In the genomic region with DNA sequence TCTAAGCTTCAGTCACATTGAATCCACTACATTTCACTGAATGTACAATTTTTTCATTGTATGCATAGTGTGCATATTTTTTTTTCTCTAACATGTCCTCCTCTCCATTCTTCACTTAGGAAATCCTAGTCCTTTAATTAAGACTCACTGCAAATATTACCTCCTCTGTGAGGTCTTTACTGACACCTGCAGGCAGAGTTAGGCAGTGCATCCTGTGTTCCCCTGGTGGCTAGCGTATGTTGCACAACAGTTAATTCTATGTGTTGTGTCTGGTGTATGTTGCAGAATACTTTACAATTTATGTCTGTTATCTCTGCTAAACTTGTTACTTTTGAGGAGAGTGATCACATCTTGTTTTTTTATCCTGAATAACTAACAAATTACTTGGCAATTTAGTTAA, we compare ENCODE assay signal across 8 cellular contexts.
DNase-seq lines count a peak whose midpoint lies in the region; ATAC-seq and TF ChIP-seq lines count a peak whose summit lies in the region.
"Not testable (repeated sequence)": the region's sequence is repeated elsewhere in the genome, so short reads cannot be mapped to it uniquely, and the experiment has no call there.

No MANE protein-coding gene starts in this region.

- H3K36me3 Mint-ChIP-seq in activated B cell treated with CpG ODN at 0.5 μM for 24 hours (ENCODE audit: low read depth); natural killer cell treated with Interleukin-12 subunit alpha and Interleukin-12 subunit beta and Interleukin-15 and Interleukin-18, amount 100 ng/mL, for 72 hours: not testable (repeated sequence)

- H3K9me3 Mint-ChIP-seq in activated B cell treated with CpG ODN at 0.5 μM for 24 hours; natural killer cell treated with Interleukin-12 subunit alpha and Interleukin-12 subunit beta and Interleukin-15 and Interleukin-18, amount 100 ng/mL, for 72 hours: not testable (repeated sequence)

- ATAC-seq in DND-41 (ENCODE audit: insufficient read depth, low read depth), result peak; percentile 86
- peak; percentile 64 for ATAC-seq in GM21619 (IDR thresholded peaks at IDR 0.05; ENCODE audit: unreplicated experiment)
- ATAC-seq in HG03354 (IDR thresholded peaks at IDR 0.05; ENCODE audit: poor library complexity, severe bottlenecking, unreplicated experiment), result peak; percentile 75
- ATAC-seq in activated B cell treated with CpG ODN at 0.5 μM for 24 hours (ENCODE audit: low read depth), result peak; percentile 88
- peak; percentile 80 for ATAC-seq in body of pancreas
- peak; percentile 92 for ATAC-seq in left colon
- ATAC-seq in natural killer cell treated with Interleukin-12 subunit alpha and Interleukin-12 subunit beta and Interleukin-15 and Interleukin-18, amount 100 ng/mL, for 72 hours, result peak; percentile 78 to 81
- ATAC-seq in aorta (ENCODE audit: low FRiP score), result peak; percentile 91

- not testable (repeated sequence) for H3K27ac Mint-ChIP-seq in activated B cell treated with CpG ODN at 0.5 μM for 24 hours; natural killer cell treated with Interleukin-12 subunit alpha and Interleukin-12 subunit beta and Interleukin-15 and Interleukin-18, amount 100 ng/mL, for 72 hours

- H3K4me3 ChIP-seq in DND-41 (ENCODE audit: low read depth in 1 of 2, low read length in 2 of 2); body of pancreas; aorta (ENCODE audit: low read length in 2 of 2): not testable (repeated sequence)

- not testable (repeated sequence) for H3K4me1 Mint-ChIP-seq in activated B cell treated with CpG ODN at 0.5 μM for 24 hours; natural killer cell treated with Interleukin-12 subunit alpha and Interleukin-12 subunit beta and Interleukin-15 and Interleukin-18, amount 100 ng/mL, for 72 hours (ENCODE audit: low read depth in 2 of 2)

- not testable (repeated sequence) for H4K20me1 ChIP-seq in DND-41 (ENCODE audit: insufficient read depth, low read length)

- H3K27ac ChIP-seq in DND-41 (ENCODE audit: low read length); body of pancreas; aorta (ENCODE audit: low read depth in 1 of 2, low read length in 2 of 2): not testable (repeated sequence)

- not testable (repeated sequence) for H3K9ac ChIP-seq in DND-41 (ENCODE audit: low read depth, low read length)

- H3K4me1 ChIP-seq in DND-41 (ENCODE audit: insufficient read depth, low read length); body of pancreas; aorta (ENCODE audit: control insufficient read depth in 1 of 2, insufficient read depth in 2 of 2, low read length in 2 of 2): not testable (repeated sequence)

- H2AFZ ChIP-seq in DND-41 (ENCODE audit: low read depth, low read length), result not testable (repeated sequence)

- not testable (repeated sequence) for DNase-seq in DND-41; activated B cell treated with CpG ODN at 0.5 μM for 24 hours; body of pancreas; left colon; natural killer cell treated with Interleukin-12 subunit alpha and Interleukin-12 subunit beta and Interleukin-15 and Interleukin-18, amount 100 ng/mL, for 72 hours (ENCODE audit: low spot score); aorta

- TF ChIP-seq POLR2A in body of pancreas (IDR thresholded peaks at IDR 0.05), result not testable (repeated sequence)

- not testable (repeated sequence) for H3K27me3 ChIP-seq in DND-41 (ENCODE audit: insufficient read depth, low read length, poor library complexity); body of pancreas; aorta (ENCODE audit: control insufficient read depth in 1 of 2, insufficient read depth in 2 of 2, low read length in 1 of 2)

- no CpG with 5 or more reads among the region's 1 CpG for whole genome bisulfite sequencing in body of pancreas, 2 donors
- WGBS in aorta, 2 donors, result no CpG with 5 or more reads among the region's 1 CpG

- not testable (repeated sequence) for H3K4me3 Mint-ChIP-seq in activated B cell treated with CpG ODN at 0.5 μM for 24 hours; natural killer cell treated with Interleukin-12 subunit alpha and Interleukin-12 subunit beta and Interleukin-15 and Interleukin-18, amount 100 ng/mL, for 72 hours

- intact Hi-C loops in activated B cell treated with CpG ODN at 0.5 μM for 24 hours (cut with micrococcal nuclease); body of pancreas (cut with DNase I); left colon (cut with DNase I, micrococcal nuclease); aorta (cut with DNase I): not testable (repeated sequence)

- H3K9me3 ChIP-seq in DND-41 (ENCODE audit: insufficient read depth, low read length, severe bottlenecking); body of pancreas; aorta (ENCODE audit: control insufficient read depth, low read length): not testable (repeated sequence)

- H3K79me2 ChIP-seq in DND-41 (ENCODE audit: insufficient read depth, low read length), result not testable (repeated sequence)

- not testable (repeated sequence) for TF ChIP-seq CTCF in DND-41 (IDR thresholded peaks at IDR 0.05; ENCODE audit: borderline replicate concordance, extremely low read depth, low read length, poor library complexity, severe bottlenecking); activated B cell treated with CpG ODN at 0.5 μM for 24 hours (IDR thresholded peaks at IDR 0.05); body of pancreas (IDR thresholded peaks at IDR 0.05)

- not testable (repeated sequence) for H3K4me2 ChIP-seq in DND-41 (ENCODE audit: insufficient read depth, low read length)

- H3K27me3 Mint-ChIP-seq in activated B cell treated with CpG ODN at 0.5 μM for 24 hours; natural killer cell treated with Interleukin-12 subunit alpha and Interleukin-12 subunit beta and Interleukin-15 and Interleukin-18, amount 100 ng/mL, for 72 hours: not testable (repeated sequence)

- not testable (repeated sequence) for H3K36me3 ChIP-seq in DND-41 (ENCODE audit: insufficient read depth, low read length); body of pancreas (replicated peaks in 1 of 2; ENCODE audit: insufficient read depth in 1 of 2, low read depth in 2 of 2); aorta (ENCODE audit: control insufficient read depth in 1 of 2, insufficient read depth in 2 of 2, low read length in 1 of 2)

- POLR2A ChIA-PET in activated B cell treated with CpG ODN at 0.5 μM for 24 hours (lab: Charles Lee), result not testable (repeated sequence)

- CTCF ChIA-PET in activated B cell treated with CpG ODN at 0.5 μM for 24 hours (lab: Charles Lee), result not testable (repeated sequence)
